In the genomic region with DNA sequence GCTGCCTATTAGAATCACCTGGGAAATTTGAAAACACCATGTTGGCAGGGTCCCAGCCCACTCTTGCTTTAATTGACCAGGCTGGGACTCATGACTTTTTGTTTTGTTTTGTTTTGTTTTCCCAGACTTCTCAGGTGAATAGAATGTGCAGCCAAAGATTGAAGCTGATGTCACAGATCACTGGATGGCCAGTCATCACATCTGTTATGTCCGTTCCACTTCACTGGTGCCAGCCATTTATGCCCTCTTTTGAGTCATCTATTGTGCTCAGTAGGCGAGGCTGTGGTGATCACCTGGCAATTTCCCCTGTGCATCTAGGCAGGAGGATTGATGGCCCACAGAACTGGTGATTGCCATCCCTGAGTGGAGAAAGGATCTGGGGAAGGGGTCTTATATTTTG, we compare ENCODE assay signal across 17 cellular contexts.
A peak's percentile ranks its signal among the peaks of the same experiment; 100 is the strongest.
DNase-seq lines count a peak whose midpoint lies in the region; ATAC-seq lines count a peak whose summit lies in the region.
"Had no signal": no experiment of that assay in that cellular context is flagged by ENCODE, and none has a peak within 500 bp of the region (broad histone marks: within the 10 kb centered on the region; RNA-seq: fewer than 3 reads in every experiment).

No MANE protein-coding gene starts in this region.

- H3K4me1 Mint-ChIP-seq in stimulated activated memory B cell treated with anti-CD40 and anti-IgM and Interleukin-4, amounts not matched to agents 10 μg/mL and 1 μg/mL and 100 μg/mL, for 72 hours = no peaks in the 10 kb centered on the region
- H3K4me1 Mint-ChIP-seq: activated B cell treated with CpG ODN at 0.5 μM for 24 hours, brain had no signal

- H3K27me3 ChIP-seq in SJCRH30 = no peaks in the 10 kb centered on the region
- H3K27me3 ChIP-seq: Peyer's patch had no signal

- no peaks in the 10 kb centered on the region for H3K9me3 Mint-ChIP-seq in stimulated activated memory B cell treated with anti-CD40 and anti-IgM and Interleukin-4, amounts not matched to agents 10 μg/mL and 1 μg/mL and 100 μg/mL, for 72 hours
- H3K9me3 Mint-ChIP-seq: activated B cell treated with CpG ODN at 0.5 μM for 24 hours; activated naive CD4-positive, alpha-beta T cell treated with anti-CD3 and anti-CD28 coated beads for 36 hours had no signal

- H3K4me3 ChIP-seq in SJCRH30 = no peak overlapping the region
- H3K4me3 ChIP-seq: Peyer's patch, skin epidermis had no signal

- no peaks in the 10 kb centered on the region for H3K4me1 ChIP-seq in SJCRH30
- H3K4me1 ChIP-seq: Caco-2, Peyer's patch had no signal

- H3K9me3 ChIP-seq in SJCRH30 (replicated peaks) = no peaks in the 10 kb centered on the region
- H3K9me3 ChIP-seq: Caco-2, Peyer's patch had no signal

- no peak overlapping the region for H3K4me3 Mint-ChIP-seq in stimulated activated memory B cell treated with anti-CD40 and anti-IgM and Interleukin-4, amounts not matched to agents 10 μg/mL and 1 μg/mL and 100 μg/mL, for 72 hours
- H3K4me3 Mint-ChIP-seq: activated B cell treated with CpG ODN at 0.5 μM for 24 hours; activated naive CD4-positive, alpha-beta T cell treated with anti-CD3 and anti-CD28 coated beads for 36 hours; brain had no signal

- intact Hi-C loops in left cardiac atrium (cut with DNase I) = no loop called here

- H3K36me3 Mint-ChIP-seq in stimulated activated memory B cell treated with anti-CD40 and anti-IgM and Interleukin-4, amounts not matched to agents 10 μg/mL and 1 μg/mL and 100 μg/mL, for 72 hours = no peaks in the 10 kb centered on the region
- H3K36me3 Mint-ChIP-seq: brain had no signal

- no peak overlapping the region for H3K27ac Mint-ChIP-seq in stimulated activated memory B cell treated with anti-CD40 and anti-IgM and Interleukin-4, amounts not matched to agents 10 μg/mL and 1 μg/mL and 100 μg/mL, for 72 hours
- H3K27ac Mint-ChIP-seq: activated B cell treated with CpG ODN at 0.5 μM for 24 hours; activated naive CD4-positive, alpha-beta T cell treated with anti-CD3 and anti-CD28 coated beads for 36 hours; brain had no signal

- no peaks in the 10 kb centered on the region for H3K36me3 ChIP-seq in SJCRH30
- H3K36me3 ChIP-seq: Peyer's patch had no signal

- ATAC-seq in GM18867 (IDR thresholded peaks at IDR 0.05; ENCODE audit: unreplicated experiment) (peak; percentile 64), left cardiac atrium (no peak), HG03460 (IDR thresholded peaks at IDR 0.05; ENCODE audit: unreplicated experiment) (no peak)
- no peak for ATAC-seq in stimulated activated memory B cell treated with anti-CD40 and anti-IgM and Interleukin-4, amounts not matched to agents 10 μg/mL and 1 μg/mL and 100 μg/mL, for 72 hours

- H3K27me3 Mint-ChIP-seq in stimulated activated memory B cell treated with anti-CD40 and anti-IgM and Interleukin-4, amounts not matched to agents 10 μg/mL and 1 μg/mL and 100 μg/mL, for 72 hours = no peaks in the 10 kb centered on the region
- H3K27me3 Mint-ChIP-seq: activated B cell treated with CpG ODN at 0.5 μM for 24 hours had no signal

- DNase-seq in COLO668 (lab: John Stamatoyannopoulos, UW; ENCODE audit: unreplicated experiment) (peak; percentile 86), NCI-H1092 treated with DMSO at 0.1 percent for 48 hours (lab: John Stamatoyannopoulos, UW) (peak; percentile 85), SHP77 (lab: John Stamatoyannopoulos, UW) (peak; percentile 3 to 11), left cardiac atrium (no peak), SJCRH30 (no peak)
- DNase-seq: activated B cell treated with CpG ODN at 0.5 μM for 24 hours; activated naive CD4-positive, alpha-beta T cell treated with anti-CD3 and anti-CD28 coated beads for 36 hours; Caco-2; effector memory CD4-positive, alpha-beta T cell; IMR-90; NCI-H146; Peyer's patch had no signal

- H3K27ac ChIP-seq in SJCRH30 = no peak overlapping the region
- H3K27ac ChIP-seq: Peyer's patch, skin epidermis had no signal

Comparison
In these comparisons a context has a peak if more than half of its experiments do, and no peak if none do; other contexts are left out.
1. DNase-seq: peak in COLO668 (single experiment), NCI-H1092 treated with DMSO at 0.1 percent for 48 hours (single experiment) and SHP77 (2 of 2); none in left cardiac atrium (single experiment) and SJCRH30 (0 of 2).